8 cellular contexts compared by ENCODE assay signal in the genomic region with DNA sequence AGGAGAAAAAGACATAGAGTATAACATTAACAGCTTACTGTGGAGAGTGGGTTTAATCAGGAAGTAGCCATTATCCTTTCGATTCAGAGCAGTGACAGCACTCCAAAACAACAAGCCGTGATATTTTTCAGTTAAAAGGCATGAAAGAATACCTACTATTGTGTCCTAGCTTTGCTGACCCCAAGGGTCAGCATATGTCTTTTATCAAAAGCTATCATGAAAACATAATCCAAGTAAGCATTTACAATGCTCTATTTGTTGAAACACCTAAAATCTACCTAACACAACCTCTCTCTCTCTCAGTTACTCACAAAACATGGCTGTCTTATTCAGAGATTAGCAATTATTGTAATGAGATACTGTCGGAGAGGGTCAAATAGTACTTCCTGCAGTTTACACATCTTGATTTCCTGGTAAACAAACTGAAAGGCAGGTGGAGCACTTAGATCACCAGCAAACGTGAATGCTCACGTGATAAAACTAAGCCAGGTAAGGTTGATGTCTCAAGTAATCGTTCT.
A peak's percentile ranks its signal among the peaks of the same experiment; 100 is the strongest.
DNase-seq lines count a peak whose midpoint lies in the region; ATAC-seq lines count a peak whose summit lies in the region.

No MANE protein-coding gene starts in this region.

- H3K9me3 Mint-ChIP-seq in activated naive CD8-positive, alpha-beta T cell treated with anti-CD3 and anti-CD28 coated beads for 36 hours, result no peaks in the 10 kb centered on the region

- peaks cover 20% of the 10 kb centered on the region for H3K4me1 Mint-ChIP-seq in activated naive CD8-positive, alpha-beta T cell treated with anti-CD3 and anti-CD28 coated beads for 36 hours

- H3K4me3 Mint-ChIP-seq in activated naive CD8-positive, alpha-beta T cell treated with anti-CD3 and anti-CD28 coated beads for 36 hours, result peak overlapping the region; percentile 77

- H3K27me3 Mint-ChIP-seq in activated naive CD8-positive, alpha-beta T cell treated with anti-CD3 and anti-CD28 coated beads for 36 hours, result no peaks in the 10 kb centered on the region

- peak; percentile 90 for ATAC-seq in GM19351 (IDR thresholded peaks at IDR 0.05; ENCODE audit: unreplicated experiment)
- peak; percentile 94 for ATAC-seq in HG03342 (IDR thresholded peaks at IDR 0.05; ENCODE audit: unreplicated experiment)
- ATAC-seq in left ventricle myocardium superior, result peak; percentile 77

- H3K36me3 Mint-ChIP-seq in activated naive CD8-positive, alpha-beta T cell treated with anti-CD3 and anti-CD28 coated beads for 36 hours, result peaks cover 3% of the 10 kb centered on the region

- intact Hi-C loops in left ventricle myocardium superior (cut with micrococcal nuclease), result no loop called here

- DNase-seq in DMS153 treated with DMSO at 0.1 percent for 48 hours (lab: John Stamatoyannopoulos, UW; ENCODE audit: unreplicated experiment) (peak; percentile 95), NCI-H226 (peak; percentile 6), left ventricle myocardium superior (no peak), retina (peak; percentile 25)
- DNase-seq in activated naive CD8-positive, alpha-beta T cell treated with anti-CD3 and anti-CD28 coated beads for 36 hours, result no peak
- no peak for DNase-seq in stimulated activated CD8-positive, alpha-beta memory T cell treated with anti-CD3 and anti-CD28 coated beads, Interleukin-4, amount 100 ng/mL, for 48 hours

- H3K27ac Mint-ChIP-seq in activated naive CD8-positive, alpha-beta T cell treated with anti-CD3 and anti-CD28 coated beads for 36 hours, result peak overlapping the region; percentile 78

Comparison
In these comparisons a context has a peak if more than half of its experiments do, and no peak if none do; other contexts are left out.
1. DNase-seq: peak in DMS153 treated with DMSO at 0.1 percent for 48 hours (single experiment), NCI-H226 (single experiment) and retina (single experiment); none in activated naive CD8-positive, alpha-beta T cell treated with anti-CD3 and anti-CD28 coated beads for 36 hours (single experiment), left ventricle myocardium superior (single experiment) and stimulated activated CD8-positive, alpha-beta memory T cell treated with anti-CD3 and anti-CD28 coated beads, Interleukin-4, amount 100 ng/mL, for 48 hours (single experiment).
2. Peak in every context shown above with its lines, with median percentiles within 50 percentile points of each other: ATAC-seq.